ENCODE assay signal across 1 cellular context in the genomic region with DNA sequence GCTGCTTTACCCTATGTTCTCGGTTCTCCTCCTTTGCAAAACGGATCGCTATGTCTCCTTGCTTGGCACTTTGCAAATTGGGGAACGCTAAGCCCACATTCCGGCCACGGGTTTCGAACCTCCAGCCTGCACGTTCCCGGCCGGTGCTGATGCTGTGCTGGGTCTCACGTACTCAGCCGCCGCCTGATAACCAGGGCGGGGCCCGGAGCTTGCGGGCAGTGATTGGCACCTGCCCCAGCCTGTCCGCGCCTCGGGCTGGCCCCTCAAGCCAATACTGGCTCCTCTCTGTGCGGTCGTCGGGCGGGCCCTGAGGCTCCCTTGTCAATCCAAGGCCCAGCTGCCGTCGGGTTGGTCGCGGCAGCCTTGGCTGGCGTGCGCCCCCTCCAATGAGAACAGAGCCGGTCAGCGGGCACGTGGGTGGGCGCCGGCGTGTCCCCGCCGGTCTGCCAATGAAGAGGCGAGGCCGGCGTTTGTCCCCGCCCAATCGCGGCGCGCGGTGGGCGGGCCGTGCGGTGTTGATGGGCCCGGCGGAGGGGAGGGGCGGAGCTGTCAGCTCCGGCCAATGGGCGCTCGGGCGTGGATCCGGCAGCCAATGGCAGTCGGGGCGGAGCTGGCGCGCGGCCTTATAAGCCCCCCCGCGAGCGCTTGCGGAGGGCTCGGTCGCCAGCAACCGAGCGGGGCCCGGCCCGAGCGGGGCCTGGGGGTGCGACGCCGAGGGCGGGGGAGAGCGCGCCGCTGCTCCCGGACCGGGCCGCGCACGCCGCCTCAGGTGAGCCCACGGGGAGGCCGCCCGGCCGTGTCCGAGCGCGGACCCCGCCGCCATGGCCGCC.
TF ChIP-seq lines count a peak whose summit lies in the region.

Gene KDM4B, plus strand, starts transcription at position 652 of the 830 bp plus-strand sequence. CDS start 63,778 bp downstream, outside the sequence.

TF ChIP-seq in HepG2, 621 proteins besides CTCF, POLR2A, EP300 and RAD21 (continued from another document and continues in another):
- TF ChIP-seq, protein P1, sequence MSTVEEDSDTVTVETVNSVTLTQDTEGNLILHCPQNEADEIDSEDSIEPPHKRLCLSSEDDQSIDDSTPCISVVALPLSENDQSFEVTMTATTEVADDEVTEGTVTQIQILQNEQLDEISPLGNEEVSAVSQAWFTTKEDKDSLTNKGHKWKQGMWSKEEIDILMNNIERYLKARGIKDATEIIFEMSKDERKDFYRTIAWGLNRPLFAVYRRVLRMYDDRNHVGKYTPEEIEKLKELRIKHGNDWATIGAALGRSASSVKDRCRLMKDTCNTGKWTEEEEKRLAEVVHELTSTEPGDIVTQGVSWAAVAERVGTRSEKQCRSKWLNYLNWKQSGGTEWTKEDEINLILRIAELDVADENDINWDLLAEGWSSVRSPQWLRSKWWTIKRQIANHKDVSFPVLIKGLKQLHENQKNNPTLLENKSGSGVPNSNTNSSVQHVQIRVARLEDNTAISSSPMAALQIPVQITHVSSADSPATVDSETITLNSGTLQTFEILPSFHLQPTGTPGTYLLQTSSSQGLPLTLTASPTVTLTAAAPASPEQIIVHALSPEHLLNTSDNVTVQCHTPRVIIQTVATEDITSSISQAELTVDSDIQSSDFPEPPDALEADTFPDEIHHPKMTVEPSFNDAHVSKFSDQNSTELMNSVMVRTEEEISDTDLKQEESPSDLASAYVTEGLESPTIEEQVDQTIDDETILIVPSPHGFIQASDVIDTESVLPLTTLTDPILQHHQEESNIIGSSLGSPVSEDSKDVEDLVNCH (CRISPR knock-in tag; IDR thresholded peaks at IDR 0.05): no peak
- TF ChIP-seq, protein P2, sequence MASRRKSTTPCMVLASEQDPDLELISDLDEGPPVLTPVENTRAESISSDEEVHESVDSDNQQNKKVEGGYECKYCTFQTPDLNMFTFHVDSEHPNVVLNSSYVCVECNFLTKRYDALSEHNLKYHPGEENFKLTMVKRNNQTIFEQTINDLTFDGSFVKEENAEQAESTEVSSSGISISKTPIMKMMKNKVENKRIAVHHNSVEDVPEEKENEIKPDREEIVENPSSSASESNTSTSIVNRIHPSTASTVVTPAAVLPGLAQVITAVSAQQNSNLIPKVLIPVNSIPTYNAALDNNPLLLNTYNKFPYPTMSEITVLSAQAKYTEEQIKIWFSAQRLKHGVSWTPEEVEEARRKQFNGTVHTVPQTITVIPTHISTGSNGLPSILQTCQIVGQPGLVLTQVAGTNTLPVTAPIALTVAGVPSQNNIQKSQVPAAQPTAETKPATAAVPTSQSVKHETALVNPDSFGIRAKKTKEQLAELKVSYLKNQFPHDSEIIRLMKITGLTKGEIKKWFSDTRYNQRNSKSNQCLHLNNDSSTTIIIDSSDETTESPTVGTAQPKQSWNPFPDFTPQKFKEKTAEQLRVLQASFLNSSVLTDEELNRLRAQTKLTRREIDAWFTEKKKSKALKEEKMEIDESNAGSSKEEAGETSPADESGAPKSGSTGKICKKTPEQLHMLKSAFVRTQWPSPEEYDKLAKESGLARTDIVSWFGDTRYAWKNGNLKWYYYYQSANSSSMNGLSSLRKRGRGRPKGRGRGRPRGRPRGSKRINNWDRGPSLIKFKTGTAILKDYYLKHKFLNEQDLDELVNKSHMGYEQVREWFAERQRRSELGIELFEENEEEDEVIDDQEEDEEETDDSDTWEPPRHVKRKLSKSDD (CRISPR knock-in tag; IDR thresholded peaks at IDR 0.05; ENCODE audit: low read depth): no peak
- TF ChIP-seq, protein P3, sequence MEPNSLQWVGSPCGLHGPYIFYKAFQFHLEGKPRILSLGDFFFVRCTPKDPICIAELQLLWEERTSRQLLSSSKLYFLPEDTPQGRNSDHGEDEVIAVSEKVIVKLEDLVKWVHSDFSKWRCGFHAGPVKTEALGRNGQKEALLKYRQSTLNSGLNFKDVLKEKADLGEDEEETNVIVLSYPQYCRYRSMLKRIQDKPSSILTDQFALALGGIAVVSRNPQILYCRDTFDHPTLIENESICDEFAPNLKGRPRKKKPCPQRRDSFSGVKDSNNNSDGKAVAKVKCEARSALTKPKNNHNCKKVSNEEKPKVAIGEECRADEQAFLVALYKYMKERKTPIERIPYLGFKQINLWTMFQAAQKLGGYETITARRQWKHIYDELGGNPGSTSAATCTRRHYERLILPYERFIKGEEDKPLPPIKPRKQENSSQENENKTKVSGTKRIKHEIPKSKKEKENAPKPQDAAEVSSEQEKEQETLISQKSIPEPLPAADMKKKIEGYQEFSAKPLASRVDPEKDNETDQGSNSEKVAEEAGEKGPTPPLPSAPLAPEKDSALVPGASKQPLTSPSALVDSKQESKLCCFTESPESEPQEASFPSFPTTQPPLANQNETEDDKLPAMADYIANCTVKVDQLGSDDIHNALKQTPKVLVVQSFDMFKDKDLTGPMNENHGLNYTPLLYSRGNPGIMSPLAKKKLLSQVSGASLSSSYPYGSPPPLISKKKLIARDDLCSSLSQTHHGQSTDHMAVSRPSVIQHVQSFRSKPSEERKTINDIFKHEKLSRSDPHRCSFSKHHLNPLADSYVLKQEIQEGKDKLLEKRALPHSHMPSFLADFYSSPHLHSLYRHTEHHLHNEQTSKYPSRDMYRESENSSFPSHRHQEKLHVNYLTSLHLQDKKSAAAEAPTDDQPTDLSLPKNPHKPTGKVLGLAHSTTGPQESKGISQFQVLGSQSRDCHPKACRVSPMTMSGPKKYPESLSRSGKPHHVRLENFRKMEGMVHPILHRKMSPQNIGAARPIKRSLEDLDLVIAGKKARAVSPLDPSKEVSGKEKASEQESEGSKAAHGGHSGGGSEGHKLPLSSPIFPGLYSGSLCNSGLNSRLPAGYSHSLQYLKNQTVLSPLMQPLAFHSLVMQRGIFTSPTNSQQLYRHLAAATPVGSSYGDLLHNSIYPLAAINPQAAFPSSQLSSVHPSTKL (CRISPR knock-in tag; IDR thresholded peaks at IDR 0.05): no peak
- no peak for TF ChIP-seq ZNF720 (CRISPR knock-in tag; IDR thresholded peaks at IDR 0.05)
- TF ChIP-seq, protein P4, sequence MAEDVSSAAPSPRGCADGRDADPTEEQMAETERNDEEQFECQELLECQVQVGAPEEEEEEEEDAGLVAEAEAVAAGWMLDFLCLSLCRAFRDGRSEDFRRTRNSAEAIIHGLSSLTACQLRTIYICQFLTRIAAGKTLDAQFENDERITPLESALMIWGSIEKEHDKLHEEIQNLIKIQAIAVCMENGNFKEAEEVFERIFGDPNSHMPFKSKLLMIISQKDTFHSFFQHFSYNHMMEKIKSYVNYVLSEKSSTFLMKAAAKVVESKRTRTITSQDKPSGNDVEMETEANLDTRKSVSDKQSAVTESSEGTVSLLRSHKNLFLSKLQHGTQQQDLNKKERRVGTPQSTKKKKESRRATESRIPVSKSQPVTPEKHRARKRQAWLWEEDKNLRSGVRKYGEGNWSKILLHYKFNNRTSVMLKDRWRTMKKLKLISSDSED (CRISPR knock-in tag; IDR thresholded peaks at IDR 0.05): no peak
- no peak for TF ChIP-seq AKNA (CRISPR knock-in tag; IDR thresholded peaks at IDR 0.05; ENCODE audit: borderline replicate concordance)
- TF ChIP-seq, protein P5, sequence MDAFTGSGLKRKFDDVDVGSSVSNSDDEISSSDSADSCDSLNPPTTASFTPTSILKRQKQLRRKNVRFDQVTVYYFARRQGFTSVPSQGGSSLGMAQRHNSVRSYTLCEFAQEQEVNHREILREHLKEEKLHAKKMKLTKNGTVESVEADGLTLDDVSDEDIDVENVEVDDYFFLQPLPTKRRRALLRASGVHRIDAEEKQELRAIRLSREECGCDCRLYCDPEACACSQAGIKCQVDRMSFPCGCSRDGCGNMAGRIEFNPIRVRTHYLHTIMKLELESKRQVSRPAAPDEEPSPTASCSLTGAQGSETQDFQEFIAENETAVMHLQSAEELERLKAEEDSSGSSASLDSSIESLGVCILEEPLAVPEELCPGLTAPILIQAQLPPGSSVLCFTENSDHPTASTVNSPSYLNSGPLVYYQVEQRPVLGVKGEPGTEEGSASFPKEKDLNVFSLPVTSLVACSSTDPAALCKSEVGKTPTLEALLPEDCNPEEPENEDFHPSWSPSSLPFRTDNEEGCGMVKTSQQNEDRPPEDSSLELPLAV (CRISPR knock-in tag; conservative IDR thresholded peaks at IDR 0.05; ENCODE audit: low read depth): no peak
- TF ChIP-seq ZNF205 (CRISPR knock-in tag; IDR thresholded peaks at IDR 0.05): no peak
- TF ChIP-seq ZNF230 (CRISPR knock-in tag; IDR thresholded peaks at IDR 0.05): no peak
- no peak for TF ChIP-seq ZIK1 (CRISPR knock-in tag; IDR thresholded peaks at IDR 0.05; ENCODE audit: borderline replicate concordance, low read depth)
- no peak for TF ChIP-seq MTA1 (CRISPR knock-in tag; IDR thresholded peaks at IDR 0.05; ENCODE audit: borderline replicate concordance)
- TF ChIP-seq HNRNPH1 (optimal IDR thresholded peaks at IDR 0.05; ENCODE audit: low read depth, low read length): no peak
- no peak for TF ChIP-seq SRY (CRISPR knock-in tag; IDR thresholded peaks at IDR 0.05)
- TF ChIP-seq DMAP1 (CRISPR knock-in tag; IDR thresholded peaks at IDR 0.05): 0 out of 2 replicates have a peak, but pooled peaks have one; percentile 48
- no peak for TF ChIP-seq KDM5B (CRISPR knock-in tag; IDR thresholded peaks at IDR 0.05; ENCODE audit: borderline replicate concordance)
- TF ChIP-seq ZNF749 (CRISPR knock-in tag; IDR thresholded peaks at IDR 0.05; ENCODE audit: borderline replicate concordance): no peak
- no peak for TF ChIP-seq U2AF1 (optimal IDR thresholded peaks at IDR 0.05; ENCODE audit: low read depth, low read length)
- TF ChIP-seq, protein P6, sequence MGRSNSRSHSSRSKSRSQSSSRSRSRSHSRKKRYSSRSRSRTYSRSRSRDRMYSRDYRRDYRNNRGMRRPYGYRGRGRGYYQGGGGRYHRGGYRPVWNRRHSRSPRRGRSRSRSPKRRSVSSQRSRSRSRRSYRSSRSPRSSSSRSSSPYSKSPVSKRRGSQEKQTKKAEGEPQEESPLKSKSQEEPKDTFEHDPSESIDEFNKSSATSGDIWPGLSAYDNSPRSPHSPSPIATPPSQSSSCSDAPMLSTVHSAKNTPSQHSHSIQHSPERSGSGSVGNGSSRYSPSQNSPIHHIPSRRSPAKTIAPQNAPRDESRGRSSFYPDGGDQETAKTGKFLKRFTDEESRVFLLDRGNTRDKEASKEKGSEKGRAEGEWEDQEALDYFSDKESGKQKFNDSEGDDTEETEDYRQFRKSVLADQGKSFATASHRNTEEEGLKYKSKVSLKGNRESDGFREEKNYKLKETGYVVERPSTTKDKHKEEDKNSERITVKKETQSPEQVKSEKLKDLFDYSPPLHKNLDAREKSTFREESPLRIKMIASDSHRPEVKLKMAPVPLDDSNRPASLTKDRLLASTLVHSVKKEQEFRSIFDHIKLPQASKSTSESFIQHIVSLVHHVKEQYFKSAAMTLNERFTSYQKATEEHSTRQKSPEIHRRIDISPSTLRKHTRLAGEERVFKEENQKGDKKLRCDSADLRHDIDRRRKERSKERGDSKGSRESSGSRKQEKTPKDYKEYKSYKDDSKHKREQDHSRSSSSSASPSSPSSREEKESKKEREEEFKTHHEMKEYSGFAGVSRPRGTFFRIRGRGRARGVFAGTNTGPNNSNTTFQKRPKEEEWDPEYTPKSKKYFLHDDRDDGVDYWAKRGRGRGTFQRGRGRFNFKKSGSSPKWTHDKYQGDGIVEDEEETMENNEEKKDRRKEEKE (IDR thresholded peaks at IDR 0.05): no peak
- TF ChIP-seq MIXL1 (CRISPR knock-in tag; IDR thresholded peaks at IDR 0.05): no peak
- 0 out of 2 replicates have a peak, but pooled peaks have one; percentile 10 for TF ChIP-seq SOX5 (CRISPR knock-in tag; IDR thresholded peaks at IDR 0.05; ENCODE audit: borderline replicate concordance)
- TF ChIP-seq ZNF337 (CRISPR knock-in tag; IDR thresholded peaks at IDR 0.05; ENCODE audit: borderline replicate concordance, low read depth): peak; percentile 43; the same call in 1 of the 2 replicates
- no peak for TF ChIP-seq MIER2 (CRISPR knock-in tag; IDR thresholded peaks at IDR 0.05)
- no peak for TF ChIP-seq FOXP4 (CRISPR knock-in tag; IDR thresholded peaks at IDR 0.05)
- no peak for TF ChIP-seq ZNF264 (CRISPR knock-in tag; IDR thresholded peaks at IDR 0.05)
- no peak for TF ChIP-seq SRSF9 (IDR thresholded peaks at IDR 0.05; ENCODE audit: borderline replicate concordance, insufficient read depth, low read depth, low read length, poor library complexity, severe bottlenecking)
- no peak for TF ChIP-seq ZNF17 (CRISPR knock-in tag; IDR thresholded peaks at IDR 0.05)
- no peak for TF ChIP-seq PRMT3 (CRISPR knock-in tag; IDR thresholded peaks at IDR 0.05; ENCODE audit: borderline replicate concordance, low read depth)
- peak; percentile 74; the same call in 1 of the 2 replicates for TF ChIP-seq ZNF501 (CRISPR knock-in tag; IDR thresholded peaks at IDR 0.05)
- TF ChIP-seq ZNF225 (CRISPR knock-in tag; IDR thresholded peaks at IDR 0.05): no peak
